In the genomic region with DNA sequence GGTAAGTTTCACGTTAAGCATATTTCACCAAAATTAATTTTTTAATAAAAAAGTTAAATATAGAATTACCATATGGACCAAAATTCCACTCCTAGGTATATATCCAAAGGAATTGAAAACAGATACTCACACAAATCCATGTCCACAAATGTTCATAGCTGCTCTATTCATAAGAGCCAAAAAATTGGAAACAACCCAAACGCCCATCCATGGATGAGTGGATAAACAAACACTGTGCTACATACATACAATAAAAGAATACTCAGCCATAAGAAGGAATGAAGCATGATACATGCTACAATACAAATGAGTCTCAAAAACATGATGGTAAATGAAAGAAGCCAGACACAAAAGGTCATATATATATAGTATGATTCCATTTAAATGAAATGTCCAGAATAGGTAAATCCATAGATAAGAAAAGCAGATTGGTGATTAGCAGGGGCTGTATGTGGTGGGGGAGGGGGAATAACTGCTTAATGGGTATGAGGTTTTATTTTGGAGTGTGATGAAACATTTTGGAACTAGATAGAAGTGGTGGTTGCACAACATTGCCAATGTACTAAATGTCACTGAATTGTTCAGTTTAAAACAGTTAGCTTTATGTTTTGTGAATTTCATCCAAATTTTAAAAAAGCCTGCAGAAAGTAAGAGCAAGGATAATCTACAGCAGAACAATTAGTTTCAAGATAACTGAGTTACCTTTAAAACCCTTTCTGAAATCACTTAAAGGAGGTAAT, we compare ENCODE assay signal across 1 cellular context.
TF ChIP-seq lines count a peak whose summit lies in the region.

No MANE protein-coding gene starts in this region.

TF ChIP-seq in WTC11, 78 proteins besides CTCF, POLR2A, EP300 and RAD21 (continued from another document):
- TF ChIP-seq, protein P1, sequence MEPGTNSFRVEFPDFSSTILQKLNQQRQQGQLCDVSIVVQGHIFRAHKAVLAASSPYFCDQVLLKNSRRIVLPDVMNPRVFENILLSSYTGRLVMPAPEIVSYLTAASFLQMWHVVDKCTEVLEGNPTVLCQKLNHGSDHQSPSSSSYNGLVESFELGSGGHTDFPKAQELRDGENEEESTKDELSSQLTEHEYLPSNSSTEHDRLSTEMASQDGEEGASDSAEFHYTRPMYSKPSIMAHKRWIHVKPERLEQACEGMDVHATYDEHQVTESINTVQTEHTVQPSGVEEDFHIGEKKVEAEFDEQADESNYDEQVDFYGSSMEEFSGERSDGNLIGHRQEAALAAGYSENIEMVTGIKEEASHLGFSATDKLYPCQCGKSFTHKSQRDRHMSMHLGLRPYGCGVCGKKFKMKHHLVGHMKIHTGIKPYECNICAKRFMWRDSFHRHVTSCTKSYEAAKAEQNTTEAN (CRISPR knock-in tag; IDR thresholded peaks at IDR 0.05) = no peak
- no peak for TF ChIP-seq NFE2L1 (CRISPR knock-in tag; IDR thresholded peaks at IDR 0.05)
- no peak for TF ChIP-seq ZNF317 (CRISPR knock-in tag; IDR thresholded peaks at IDR 0.05; ENCODE audit: borderline replicate concordance, low read depth)
- no peak for TF ChIP-seq NFYB (CRISPR knock-in tag; conservative IDR thresholded peaks at IDR 0.05; ENCODE audit: low read depth)
- no peak for TF ChIP-seq TP53 (CRISPR knock-in tag; IDR thresholded peaks at IDR 0.05)
- no peak for TF ChIP-seq JAZF1 (CRISPR knock-in tag; IDR thresholded peaks at IDR 0.05)
- TF ChIP-seq KAT7 (CRISPR knock-in tag; IDR thresholded peaks at IDR 0.05; ENCODE audit: borderline replicate concordance) = no peak
- no peak for TF ChIP-seq FOXP1 (CRISPR knock-in tag; IDR thresholded peaks at IDR 0.05; ENCODE audit: borderline replicate concordance)
